10 cellular contexts compared by ENCODE assay signal in the genomic region with DNA sequence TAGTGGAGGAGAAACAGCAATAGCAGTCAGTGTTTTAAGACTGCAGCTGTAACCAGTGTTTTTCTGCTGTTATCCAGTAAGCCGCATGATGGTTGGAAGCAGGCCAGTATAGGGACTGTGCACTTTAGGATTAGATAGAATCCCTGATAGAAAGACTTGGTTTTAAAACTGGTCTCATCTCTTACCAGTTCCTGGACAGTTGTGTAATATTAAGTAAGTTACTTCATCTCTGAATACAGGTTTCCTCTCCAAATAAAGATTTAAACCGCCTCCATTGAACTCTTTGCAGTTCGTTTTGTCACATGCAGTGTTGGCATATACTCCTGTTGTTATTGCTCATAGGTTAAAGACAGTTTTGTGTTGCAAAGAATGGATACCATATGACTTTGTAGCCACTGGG. TPM values are rescaled to one million over a fixed set of nuclear protein-coding genes. Genes with fewer than 3 reads are reported as not detected.
DNase-seq lines count a peak whose midpoint lies in the region; ATAC-seq and TF ChIP-seq lines count a peak whose summit lies in the region.
"Had no signal": no experiment of that assay in that cellular context is flagged by ENCODE, and none has a peak within 500 bp of the region (broad histone marks: within the 10 kb centered on the region; RNA-seq: fewer than 3 reads in every experiment).

No MANE protein-coding gene starts in this region.

- peak overlapping the region; percentile 3 for H3K27ac Mint-ChIP-seq in activated naive CD8-positive, alpha-beta T cell
- no peak overlapping the region for H3K27ac Mint-ChIP-seq in activated naive CD8-positive, alpha-beta T cell treated with anti-CD3 and anti-CD28 coated beads, Interleukin-2, amount 50 U/mL, for 24 hours
- H3K27ac Mint-ChIP-seq in glutamatergic neuron (ENCODE audit: unreplicated experiment) = no peak overlapping the region

- no peaks in the 10 kb centered on the region for H3K9me3 ChIP-seq in skeletal muscle satellite cell (replicated peaks; ENCODE audit: low read length)

- H3K27me3 Mint-ChIP-seq in activated naive CD8-positive, alpha-beta T cell = no peaks in the 10 kb centered on the region
- no peaks in the 10 kb centered on the region for H3K27me3 Mint-ChIP-seq in activated naive CD8-positive, alpha-beta T cell treated with anti-CD3 and anti-CD28 coated beads, Interleukin-2, amount 50 U/mL, for 24 hours
- no peaks in the 10 kb centered on the region for H3K27me3 Mint-ChIP-seq in glutamatergic neuron (ENCODE audit: unreplicated experiment)

- no peak for TF ChIP-seq CTCF in glutamatergic neuron (IDR thresholded peaks at IDR 0.05; ENCODE audit: partially characterized antibody, unreplicated experiment)

- H3K4me3 Mint-ChIP-seq in activated naive CD8-positive, alpha-beta T cell = no peak overlapping the region
- H3K4me3 Mint-ChIP-seq in activated naive CD8-positive, alpha-beta T cell treated with anti-CD3 and anti-CD28 coated beads, Interleukin-2, amount 50 U/mL, for 24 hours = no peak overlapping the region
- H3K4me3 Mint-ChIP-seq in glutamatergic neuron (ENCODE audit: unreplicated experiment) = no peak overlapping the region

- peaks cover 4% of the 10 kb centered on the region for H3K36me3 Mint-ChIP-seq in activated naive CD8-positive, alpha-beta T cell
- H3K36me3 Mint-ChIP-seq in activated naive CD8-positive, alpha-beta T cell treated with anti-CD3 and anti-CD28 coated beads, Interleukin-2, amount 50 U/mL, for 24 hours (ENCODE audit: low read depth) = no peaks in the 10 kb centered on the region
- H3K36me3 Mint-ChIP-seq in glutamatergic neuron (ENCODE audit: unreplicated experiment) = no peaks in the 10 kb centered on the region

- H3K4me1 Mint-ChIP-seq in activated naive CD8-positive, alpha-beta T cell (ENCODE audit: low read depth) = peaks cover 87% of the 10 kb centered on the region
- peaks cover 81% of the 10 kb centered on the region for H3K4me1 Mint-ChIP-seq in activated naive CD8-positive, alpha-beta T cell treated with anti-CD3 and anti-CD28 coated beads, Interleukin-2, amount 50 U/mL, for 24 hours
- peaks cover 43% of the 10 kb centered on the region for H3K4me1 Mint-ChIP-seq in glutamatergic neuron (ENCODE audit: low read depth, unreplicated experiment)

- no peaks in the 10 kb centered on the region for H3K36me3 ChIP-seq in skeletal muscle satellite cell (ENCODE audit: insufficient read depth, low read length)

- peak overlapping the region; percentile 34 for H3K4me2 ChIP-seq in skeletal muscle satellite cell (ENCODE audit: low read length)

- H3K9ac ChIP-seq in skeletal muscle satellite cell (ENCODE audit: low read depth, low read length) = no peak overlapping the region

- no peak for DNase-seq in activated naive CD8-positive, alpha-beta T cell treated with anti-CD3 and anti-CD28 coated beads, Interleukin-2, amount 50 U/mL, for 24 hours
- DNase-seq in RPMI8226 (peak; percentile 30), glutamatergic neuron (no peak)
- DNase-seq: NCI-H2029 treated with DMSO at 0.1 percent for 48 hours, occipital lobe had no signal

- H3K27me3 ChIP-seq in skeletal muscle satellite cell (ENCODE audit: control insufficient read depth, insufficient read depth, low read length) = no peaks in the 10 kb centered on the region

- H3K9me3 Mint-ChIP-seq in activated naive CD8-positive, alpha-beta T cell (ENCODE audit: low read depth) = no peaks in the 10 kb centered on the region
- no peaks in the 10 kb centered on the region for H3K9me3 Mint-ChIP-seq in activated naive CD8-positive, alpha-beta T cell treated with anti-CD3 and anti-CD28 coated beads, Interleukin-2, amount 50 U/mL, for 24 hours
- H3K9me3 Mint-ChIP-seq in glutamatergic neuron (ENCODE audit: unreplicated experiment) = peaks cover 2% of the 10 kb centered on the region

- H3K4me3 ChIP-seq in skeletal muscle satellite cell (ENCODE audit: low read length) = no peak overlapping the region

- ATAC-seq in activated naive CD8-positive, alpha-beta T cell treated with anti-CD3 and anti-CD28 coated beads, Interleukin-2, amount 50 U/mL, for 24 hours = no peak
- ATAC-seq in esophagus mucosa (peak; percentile 67), HG03342 (IDR thresholded peaks at IDR 0.05; ENCODE audit: unreplicated experiment) (no peak), GM21717 (IDR thresholded peaks at IDR 0.05; ENCODE audit: unreplicated experiment) (no peak)

- H3K4me1 ChIP-seq in skeletal muscle satellite cell (ENCODE audit: control insufficient read depth, insufficient read depth, low read length) = peaks cover 48% of the 10 kb centered on the region

RNA-seq across cellular contexts. Expression of gene URI1, which starts 25.6 kb away (rescaled TPM):
- total RNA-seq in esophagus mucosa (32.4 TPM), glutamatergic neuron (ENCODE audit: unreplicated experiment) (43.7 TPM)
- total RNA-seq in skeletal muscle satellite cell (2012; rRNA removed) = 52.6 and 80.9 TPM in 2 replicates
